Comparison of ENCODE assay signal across 19 cellular contexts in genomic region chr3:112120485-112120836, GRCh38. TPM values are rescaled to one million over a fixed set of nuclear protein-coding genes. Genes with fewer than 3 reads are reported as not detected.
DNase-seq lines count a peak whose midpoint lies in the region; ATAC-seq, FAIRE-seq and TF ChIP-seq lines count a peak whose summit lies in the region.
"Had no signal": no experiment of that assay in that cellular context is flagged by ENCODE, and none has a peak within 500 bp of the region (broad histone marks: within the 10 kb centered on the region; RNA-seq: fewer than 3 reads in every experiment).

No MANE protein-coding gene starts in this region.

- H3K9me3 ChIP-seq in CD8-positive, alpha-beta memory T cell (ENCODE audit: low read length), result no peaks in the 10 kb centered on the region
- no peaks in the 10 kb centered on the region for H3K9me3 ChIP-seq in PC-9 (ENCODE audit: insufficient read depth, low read depth)
- H3K9me3 ChIP-seq: HAP-1, left ventricle myocardium inferior, suprapubic skin had no signal

- no peaks in the 10 kb centered on the region for H4K20me1 ChIP-seq in PC-9 (ENCODE audit: insufficient read depth)

- no peaks in the 10 kb centered on the region for H3K79me2 ChIP-seq in PC-9 (ENCODE audit: low read depth)

- peak in 1 of 5 donors; percentile 34 for DNase-seq in CD8-positive, alpha-beta memory T cell
- DNase-seq in GM19239 (ENCODE audit: insufficient read length, low spot score) (no peak), MV-4-11 (lab: John Stamatoyannopoulos, UW) (peak; percentile 77), head of caudate nucleus (no peak), PC-9 (no peak)
- no peak for DNase-seq in activated naive CD8-positive, alpha-beta T cell treated with anti-CD3 and anti-CD28 coated beads, Interleukin-2, amount 50 U/mL, for 24 hours
- DNase-seq: activated CD4-positive, alpha-beta T cell treated with anti-CD3 and anti-CD28 coated beads for 1 hour; Calu3; cerebellar nuclear complex; erythroblast; hippocampal formation; left ventricle myocardium inferior; NCI-H1694 treated with DMSO at 0.1 percent for 48 hours had no signal

- peaks cover 0 to 31% (median 6%) of the 10 kb centered on the region in 3 donors for H3K36me3 Mint-ChIP-seq in CD8-positive, alpha-beta memory T cell
- H3K36me3 Mint-ChIP-seq in activated naive CD8-positive, alpha-beta T cell treated with anti-CD3 and anti-CD28 coated beads, Interleukin-2, amount 50 U/mL, for 24 hours (ENCODE audit: low read depth), result peaks cover 10% of the 10 kb centered on the region
- H3K36me3 Mint-ChIP-seq: neural progenitor cell had no signal

- peaks cover 31% of the 10 kb centered on the region for H3K4me1 ChIP-seq in CD8-positive, alpha-beta memory T cell (ENCODE audit: insufficient read depth, low read length)
- H3K4me1 ChIP-seq in PC-9 (replicated peaks; ENCODE audit: insufficient read depth), result no peaks in the 10 kb centered on the region
- H3K4me1 ChIP-seq: suprapubic skin had no signal

- no peaks in the 10 kb centered on the region for H3K36me3 ChIP-seq in CD8-positive, alpha-beta memory T cell (ENCODE audit: insufficient read depth, low read length)
- no peaks in the 10 kb centered on the region for H3K36me3 ChIP-seq in PC-9 (ENCODE audit: low read depth)
- H3K36me3 ChIP-seq: HAP-1, neural progenitor cell, suprapubic skin had no signal

- BruUV-seq in PC-9 (replicated peaks; lab: Mats Ljungman, UMichigan), result no TSS peak

- H3K4me1 Mint-ChIP-seq in CD8-positive, alpha-beta memory T cell, result peaks cover 15 to 44% (median 42%) of the 10 kb centered on the region in 3 donors
- peaks cover 54% of the 10 kb centered on the region for H3K4me1 Mint-ChIP-seq in activated naive CD8-positive, alpha-beta T cell treated with anti-CD3 and anti-CD28 coated beads, Interleukin-2, amount 50 U/mL, for 24 hours

- H3F3A ChIP-seq in PC-9 (ENCODE audit: insufficient read depth, low read depth), result no peaks in the 10 kb centered on the region

- no peaks in the 10 kb centered on the region for H3K27me3 ChIP-seq in CD8-positive, alpha-beta memory T cell (ENCODE audit: insufficient read depth, low read length, poor library complexity, severe bottlenecking)
- no peaks in the 10 kb centered on the region for H3K27me3 ChIP-seq in PC-9 (ENCODE audit: insufficient read depth, low read depth)
- H3K27me3 ChIP-seq: neural progenitor cell, suprapubic skin had no signal

- H3K27ac Mint-ChIP-seq in CD8-positive, alpha-beta memory T cell, result peak overlapping the region in 6 of 8 donors; percentile 15 to 70 (median 56)
- peak overlapping the region; percentile 61 for H3K27ac Mint-ChIP-seq in activated naive CD8-positive, alpha-beta T cell treated with anti-CD3 and anti-CD28 coated beads, Interleukin-2, amount 50 U/mL, for 24 hours
- H3K27ac Mint-ChIP-seq: activated naive CD8-positive, alpha-beta T cell had no signal

- no peaks in the 10 kb centered on the region for H3K9me3 Mint-ChIP-seq in CD8-positive, alpha-beta memory T cell
- H3K9me3 Mint-ChIP-seq in activated naive CD8-positive, alpha-beta T cell treated with anti-CD3 and anti-CD28 coated beads, Interleukin-2, amount 50 U/mL, for 24 hours, result no peaks in the 10 kb centered on the region
- H3K9me3 Mint-ChIP-seq: neural progenitor cell had no signal

- no peak for TF ChIP-seq CTCF in PC-9 (conservative IDR thresholded peaks at IDR 0.05)

- CTCF ChIA-PET in CD8-positive, alpha-beta memory T cell (lab: Charles Lee), result no interaction called here
- CTCF ChIA-PET in PC-9 (lab: Charles Lee), result no interaction called here

- peak; percentile 82 for FAIRE-seq in GM19239 (lab: Jason Lieb, UNC)

- H2AFZ ChIP-seq in PC-9, result no peak overlapping the region
- H2AFZ ChIP-seq: neural progenitor cell had no signal

- no peak overlapping the region for H3K4me2 ChIP-seq in PC-9

- H3K27ac ChIP-seq in CD8-positive, alpha-beta memory T cell (ENCODE audit: low read depth, low read length), result no peak overlapping the region
- H3K27ac ChIP-seq in PC-9, result no peak overlapping the region
- H3K27ac ChIP-seq: left ventricle myocardium inferior, neural progenitor cell, suprapubic skin had no signal

- H3K27me3 Mint-ChIP-seq in CD8-positive, alpha-beta memory T cell, result peaks cover 0 to 4% of the 10 kb centered on the region in 2 donors
- no peaks in the 10 kb centered on the region for H3K27me3 Mint-ChIP-seq in activated naive CD8-positive, alpha-beta T cell treated with anti-CD3 and anti-CD28 coated beads, Interleukin-2, amount 50 U/mL, for 24 hours
- H3K27me3 Mint-ChIP-seq: activated naive CD8-positive, alpha-beta T cell had no signal

- POLR2A ChIA-PET in CD8-positive, alpha-beta memory T cell (lab: Charles Lee), result no interaction called here
- POLR2A ChIA-PET in PC-9 (lab: Charles Lee; ENCODE audit: unreplicated experiment), result no interaction called here

- ATAC-seq in activated naive CD8-positive, alpha-beta T cell treated with anti-CD3 and anti-CD28 coated beads, Interleukin-2, amount 50 U/mL, for 24 hours, result no peak
- no peak for ATAC-seq in GM21423 (IDR thresholded peaks at IDR 0.05; ENCODE audit: unreplicated experiment)
- ATAC-seq: sciatic nerve had no signal

- H3K4me3 ChIP-seq in CD8-positive, alpha-beta memory T cell (ENCODE audit: low read length), result no peak overlapping the region
- no peak overlapping the region for H3K4me3 ChIP-seq in PC-9
- H3K4me3 ChIP-seq: HAP-1, left ventricle myocardium inferior, neural progenitor cell, suprapubic skin had no signal

- intact Hi-C loops in head of caudate nucleus (cut with DNase I), result no loop called here
- intact Hi-C loops in PC-9 (cut with micrococcal nuclease; ENCODE audit: unreplicated experiment), result no loop called here

- H3K4me3 Mint-ChIP-seq in CD8-positive, alpha-beta memory T cell, result peak overlapping the region in 5 of 7 donors; percentile 25 to 58 (median 50)
- H3K4me3 Mint-ChIP-seq in activated naive CD8-positive, alpha-beta T cell treated with anti-CD3 and anti-CD28 coated beads, Interleukin-2, amount 50 U/mL, for 24 hours, result no peak overlapping the region
- H3K4me3 Mint-ChIP-seq: activated naive CD8-positive, alpha-beta T cell; neural progenitor cell had no signal

- H3K9me2 ChIP-seq in PC-9 (ENCODE audit: insufficient read depth), result no peaks in the 10 kb centered on the region

RNA-seq across cellular contexts. Expression of gene GCSAM, which starts 12.6 kb away (rescaled TPM):
- 1 to 10 TPM; 4.1 to 4.8 TPM for total RNA-seq in CD8-positive, alpha-beta memory T cell
- polyA plus RNA-seq in CD8-positive, alpha-beta memory T cell, result 17.8 TPM
- not detected in 2 replicates for total RNA-seq in PC-9 (2021)
- total RNA-seq: Calu3 had no signal

RNA-seq across cellular contexts. Expression of gene C3orf52, which starts 34.3 kb away (rescaled TPM):
- 1 to 10 TPM; 2.8 to 3.4 TPM for total RNA-seq in CD8-positive, alpha-beta memory T cell
- polyA plus RNA-seq in CD8-positive, alpha-beta memory T cell, result 0.12 TPM
- total RNA-seq in PC-9 (2021), result 7.5 and 9.9 TPM in 2 replicates
